In the genomic region with DNA sequence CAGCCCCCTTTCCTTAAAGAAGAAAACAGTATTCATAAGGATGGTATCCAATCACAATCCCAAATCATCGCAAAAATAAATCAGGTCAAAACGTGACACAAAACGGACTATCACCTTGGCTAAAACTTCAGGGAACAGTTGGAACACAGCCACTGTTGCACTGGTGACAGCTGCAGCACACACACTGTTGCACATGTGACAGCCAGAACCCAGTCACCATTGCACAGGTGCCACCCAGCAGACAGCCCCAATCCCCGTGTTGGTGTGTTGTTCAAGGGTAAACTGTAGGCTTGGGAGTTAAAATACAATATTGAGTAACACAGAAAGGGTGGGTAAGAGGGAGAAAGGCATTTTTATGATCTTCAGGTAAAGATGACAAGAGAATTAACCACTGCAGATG, we compare ENCODE assay signal across 23 cellular contexts.
"Had no signal": no experiment of that assay in that cellular context is flagged by ENCODE, and none has a peak within 500 bp of the region (broad histone marks: within the 10 kb centered on the region; RNA-seq: fewer than 3 reads in every experiment).

No MANE protein-coding gene starts in this region.

- H3K4me1 Mint-ChIP-seq: activated naive CD4-positive, alpha-beta T cell treated with anti-CD3 and anti-CD28 coated beads, Interleukin-2, amount 10 ng/mL, durations not matched to agents 7 days and 5 days had no signal

- H3K27ac ChIP-seq: brain microvascular endothelial cell, cardiac muscle cell, KMS-11 had no signal

- H3K4me2 ChIP-seq: KMS-11 had no signal

- H3K9ac ChIP-seq: KMS-11 had no signal

- H3K27me3 ChIP-seq: brain microvascular endothelial cell, cardiac muscle cell had no signal

- H3K4me3 ChIP-seq: cardiac muscle cell had no signal

- H3K27ac Mint-ChIP-seq: activated B cell treated with CpG ODN at 0.5 μM for 24 hours; activated CD4-positive, alpha-beta memory T cell treated with anti-CD3 and anti-CD28 coated beads for 36 hours; activated CD4-positive, alpha-beta T cell treated with anti-CD3 and anti-CD28 coated beads, Interleukin-2, amount 10 ng/mL, durations not matched to agents 24 days and 14 days; activated naive CD4-positive, alpha-beta T cell treated with anti-CD3 and anti-CD28 coated beads, Interleukin-2, amount 10 ng/mL, durations not matched to agents 7 days and 5 days; activated T-helper 17 cell treated with anti-CD3 and anti-CD28 coated beads, Interleukin-2, amount 50 U/mL, for 72 hours had no signal

- DNase-seq: activated B cell treated with CpG ODN at 0.5 μM for 24 hours; activated CD4-positive, alpha-beta memory T cell treated with anti-CD3 and anti-CD28 coated beads for 36 hours; activated CD4-positive, alpha-beta T cell treated with anti-CD3 and anti-CD28 coated beads for 1 hour; activated CD4-positive, alpha-beta T cell treated with anti-CD3 and anti-CD28 coated beads, Interleukin-2, amount 10 ng/mL, durations not matched to agents 24 days and 14 days; activated CD8-positive, alpha-beta memory T cell treated with anti-CD3 and anti-CD28 coated beads, Interleukin-2, amount 50 U/mL, for 4 hours; activated gamma-delta T cell treated with Interleukin-2 at 50 U/mL for 16 hours; activated naive CD4-positive, alpha-beta T cell treated with anti-CD3 and anti-CD28 coated beads, Interleukin-2, amount 10 ng/mL, durations not matched to agents 7 days and 5 days; brain microvascular endothelial cell; NCI-H1092; NCI-H1417; NCI-H1694; NCI-H2029; NCI-H345; NCI-H510A; NCI-H526 treated with DMSO at 0.1 percent for 48 hours; NCI-H82; SIG-M5; T-helper 2 cell; T1000 had no signal

- FAIRE-seq: TTC549 had no signal

- ATAC-seq: activated T-helper 17 cell treated with anti-CD3 and anti-CD28 coated beads, Interleukin-2, amount 50 U/mL, for 72 hours had no signal

- H3K9me3 Mint-ChIP-seq: activated B cell treated with CpG ODN at 0.5 μM for 24 hours; activated CD4-positive, alpha-beta memory T cell treated with anti-CD3 and anti-CD28 coated beads for 36 hours; activated CD4-positive, alpha-beta T cell treated with anti-CD3 and anti-CD28 coated beads, Interleukin-2, amount 10 ng/mL, durations not matched to agents 24 days and 14 days; activated naive CD4-positive, alpha-beta T cell treated with anti-CD3 and anti-CD28 coated beads, Interleukin-2, amount 10 ng/mL, durations not matched to agents 7 days and 5 days; activated T-helper 17 cell treated with anti-CD3 and anti-CD28 coated beads, Interleukin-2, amount 50 U/mL, for 72 hours had no signal

- H3K27me3 Mint-ChIP-seq: activated B cell treated with CpG ODN at 0.5 μM for 24 hours; activated CD4-positive, alpha-beta memory T cell treated with anti-CD3 and anti-CD28 coated beads for 36 hours; activated CD4-positive, alpha-beta T cell treated with anti-CD3 and anti-CD28 coated beads, Interleukin-2, amount 10 ng/mL, durations not matched to agents 24 days and 14 days; activated naive CD4-positive, alpha-beta T cell treated with anti-CD3 and anti-CD28 coated beads, Interleukin-2, amount 10 ng/mL, durations not matched to agents 7 days and 5 days; activated T-helper 17 cell treated with anti-CD3 and anti-CD28 coated beads, Interleukin-2, amount 50 U/mL, for 72 hours had no signal

- H3K4me3 Mint-ChIP-seq: activated B cell treated with CpG ODN at 0.5 μM for 24 hours; activated CD4-positive, alpha-beta memory T cell treated with anti-CD3 and anti-CD28 coated beads for 36 hours; activated CD4-positive, alpha-beta T cell treated with anti-CD3 and anti-CD28 coated beads, Interleukin-2, amount 10 ng/mL, durations not matched to agents 24 days and 14 days; activated naive CD4-positive, alpha-beta T cell treated with anti-CD3 and anti-CD28 coated beads, Interleukin-2, amount 10 ng/mL, durations not matched to agents 7 days and 5 days; activated T-helper 17 cell treated with anti-CD3 and anti-CD28 coated beads, Interleukin-2, amount 50 U/mL, for 72 hours had no signal
